9 cellular contexts compared by ENCODE assay signal in genomic region chr12:100926669-100927248, GRCh38.
A peak's percentile ranks its signal among the peaks of the same experiment; 100 is the strongest.
DNase-seq lines count a peak whose midpoint lies in the region; ATAC-seq, FAIRE-seq and TF ChIP-seq lines count a peak whose summit lies in the region.
"Had no signal": no experiment of that assay in that cellular context is flagged by ENCODE, and none has a peak within 500 bp of the region (broad histone marks: within the 10 kb centered on the region; RNA-seq: fewer than 3 reads in every experiment).

No MANE protein-coding gene starts in this region.

- H3K4me2 ChIP-seq in A549 (no peak overlapping the region), SK-N-SH (0 out of 2 replicates have a peak overlapping the region, but pooled peaks have one; percentile 8)

- TF ChIP-seq CTCF in A549 (IDR thresholded peaks at IDR 0.05) (no peak), SK-N-SH (IDR thresholded peaks at IDR 0.05) (peak; percentile 61)

- ATAC-seq in A549 (peak; percentile 56 to 78; a peak in 4 of 6 replicates), HG03039 (IDR thresholded peaks at IDR 0.05; ENCODE audit: unreplicated experiment) (no peak), GM18907 (IDR thresholded peaks at IDR 0.05; ENCODE audit: unreplicated experiment) (no peak), HG03520 (IDR thresholded peaks at IDR 0.05; ENCODE audit: unreplicated experiment) (no peak)

- H3K4me3 ChIP-seq in A549 (no peak overlapping the region), SK-N-SH (ENCODE audit: low read depth in 2 of 2, low read length in 1 of 2) (no peak overlapping the region)

- TF ChIP-seq EP300 in A549 (IDR thresholded peaks at IDR 0.05), result no peak
- no peak for TF ChIP-seq EP300 in SK-N-SH (IDR thresholded peaks at IDR 0.05; ENCODE audit: borderline replicate concordance in 1 of 2, low read depth in 1 of 2, low read length in 1 of 2)

- H3K27ac ChIP-seq in A549, result no peak overlapping the region
- peak overlapping the region in 1 of 2 experiments; percentile 62; a peak in 1 of 4 replicates for H3K27ac ChIP-seq in SK-N-SH (ENCODE audit: low read depth in 2 of 2, low read length in 1 of 2)

- peak in 1 of 2 experiments; percentile 49; a peak in 2 of 5 replicates for TF ChIP-seq RAD21 in A549 (conservative IDR thresholded peaks at IDR 0.05 in 1 of 2, IDR thresholded peaks at IDR 0.05 in 1 of 2)
- TF ChIP-seq RAD21 in SK-N-SH (IDR thresholded peaks at IDR 0.05; ENCODE audit: low read length), result peak; percentile 47

- POLR2A ChIA-PET in A549 (lab: Yijun Ruan, JAX) (no interaction called here), SK-N-SH (lab: Yijun Ruan, JAX) (no interaction called here)

- no peaks in the 10 kb centered on the region for H3K27me3 ChIP-seq in SK-N-SH (ENCODE audit: insufficient read depth)

- H4K20me1 ChIP-seq in SK-N-SH (ENCODE audit: insufficient read depth), result no peaks in the 10 kb centered on the region

- no peaks in the 10 kb centered on the region for H3K79me2 ChIP-seq in SK-N-SH (ENCODE audit: insufficient read depth)

- CTCF ChIA-PET in A549 (lab: Yijun Ruan, JAX), result no interaction called here
- CTCF ChIA-PET in SK-N-SH (lab: Yijun Ruan, JAX), result no interaction called here

- H3K36me3 ChIP-seq in SK-N-SH (replicated peaks in 1 of 2; ENCODE audit: control insufficient read depth in 1 of 2, insufficient read depth in 2 of 2, low read length in 1 of 2), result no peaks in the 10 kb centered on the region

- no peaks in the 10 kb centered on the region for H3K9me2 ChIP-seq in SK-N-SH

- no peak for FAIRE-seq in A549 (lab: Jason Lieb, UNC)

- no peak overlapping the region; the same call in 1 of the 2 replicates for H2AFZ ChIP-seq in SK-N-SH (ENCODE audit: low read depth)

- 0% methylated on average over 1 of the region's 1 CpG for WGBS in A549 (ENCODE audit: missing lambda C conversion rate)
- WGBS in SK-N-SH (ENCODE audit: low lambda C conversion rate), result 38% methylated on average over 1 of the region's 1 CpG

- H3K9me3 ChIP-seq in A549 (no peaks in the 10 kb centered on the region), SK-N-SH (no peaks in the 10 kb centered on the region)

- H3K4me1 ChIP-seq in A549 (no peaks in the 10 kb centered on the region), SK-N-SH (ENCODE audit: control insufficient read depth in 1 of 2, insufficient read depth in 2 of 2, low read depth in 1 of 2, low read length in 1 of 2) (peaks cover 0 to 4% of the 10 kb centered on the region in 2 experiments; a peak in 1 of 4 replicates)

- no peak overlapping the region for H3K9ac ChIP-seq in SK-N-SH

- DNase-seq in A549 (ENCODE audit: low read depth in 1 of 2, low spot score in 1 of 2), result peak in 1 of 2 experiments; percentile 29
- DNase-seq in H4 (ENCODE audit: low spot score), result peak; percentile 42
- DNase-seq in SK-N-SH, result no peak
- DNase-seq in iPS-NIHi11 (ENCODE audit: low spot score), result peak; percentile 67
- DNase-seq in NCI-H510A (lab: John Stamatoyannopoulos, UW), result no peak
- DNase-seq: activated B cell treated with CpG ODN at 0.5 μM for 24 hours had no signal

- no peaks in the 10 kb centered on the region for H3F3A ChIP-seq in SK-N-SH (replicated peaks; ENCODE audit: insufficient read depth)

- TF ChIP-seq POLR2A in A549 (IDR thresholded peaks at IDR 0.05; ENCODE audit: low read length), result no peak

TF ChIP-seq in A549, 52 proteins besides CTCF, POLR2A, EP300 and RAD21:
- TF ChIP-seq MAFK (IDR thresholded peaks at IDR 0.05; ENCODE audit: partially characterized antibody) (no peak), HDAC2 (IDR thresholded peaks at IDR 0.05) (no peak), HOXB13 (CRISPR knock-in tag; IDR thresholded peaks at IDR 0.05; ENCODE audit: low read depth) (no peak), ZSCAN20 (CRISPR knock-in tag; IDR thresholded peaks at IDR 0.05) (no peak), MAZ (IDR thresholded peaks at IDR 0.05; ENCODE audit: borderline replicate concordance, low read depth, low read length) (no peak), HOXA7 (CRISPR knock-in tag; IDR thresholded peaks at IDR 0.05) (no peak), CBX2 (IDR thresholded peaks at IDR 0.05; ENCODE audit: borderline replicate concordance, low read depth) (no peak), ATOH8 (CRISPR knock-in tag; IDR thresholded peaks at IDR 0.05; ENCODE audit: low read depth) (no peak), BCL3 (IDR thresholded peaks at IDR 0.05) (no peak)

TF ChIP-seq in SK-N-SH, 30 proteins besides CTCF, POLR2A, EP300 and RAD21:
- TF ChIP-seq TAF1 (IDR thresholded peaks at IDR 0.05; ENCODE audit: borderline replicate concordance, low read depth, low read length) (no peak), SMC3 (IDR thresholded peaks at IDR 0.05; ENCODE audit: low read depth, low read length) (peak; percentile 36), EZH2phosphoT487 (IDR thresholded peaks at IDR 0.05; ENCODE audit: borderline replicate concordance, low read depth) (no peak), POLR2AphosphoS5 (IDR thresholded peaks at IDR 0.05; ENCODE audit: low read depth, low read length) (no peak), YY1 (IDR thresholded peaks at IDR 0.05; ENCODE audit: low read depth) (no peak), TEAD4 (IDR thresholded peaks at IDR 0.05; ENCODE audit: borderline replicate concordance, insufficient read depth) (no peak), JUND (IDR thresholded peaks at IDR 0.05) (no peak), MEF2A (IDR thresholded peaks at IDR 0.05; ENCODE audit: borderline replicate concordance, low read depth) (no peak), CHD2 (IDR thresholded peaks at IDR 0.05; ENCODE audit: low read length, partially characterized antibody) (no peak), MXI1 (IDR thresholded peaks at IDR 0.05; ENCODE audit: low read depth, low read length) (no peak), MAX (IDR thresholded peaks at IDR 0.05; ENCODE audit: low read depth) (peak; percentile 31; the same call in 1 of the 2 replicates), RXRA (IDR thresholded peaks at IDR 0.05; ENCODE audit: borderline replicate concordance, low read depth) (no peak), USF2 (IDR thresholded peaks at IDR 0.05; ENCODE audit: borderline replicate concordance, low read depth, low read length) (no peak), PBX3 (IDR thresholded peaks at IDR 0.05) (peak; percentile 38), REST (IDR thresholded peaks at IDR 0.05; ENCODE audit: low read depth, low read length) (no peak), SIN3A (IDR thresholded peaks at IDR 0.05; ENCODE audit: borderline replicate concordance, low read depth, low read length) (no peak)

Comparison
In these comparisons a context has a peak if more than half of its experiments do, and no peak if none do; other contexts are left out.
1. ATAC-seq: peak in A549 (2 of 2); none in HG03039 (single experiment), GM18907 (single experiment) and HG03520 (single experiment).
2. DNase-seq: peak in H4 (single experiment) and iPS-NIHi11 (single experiment); none in SK-N-SH (single experiment) and NCI-H510A (single experiment).
3. Of the 12 proteins assayed by ChIP-seq in both A549 and SK-N-SH: peak only in A549: none; only in SK-N-SH: CTCF, MAX, PBX3 and SMC3; in both: none; in neither: 7; mixed calls (peak in some experiments, not most) for 1.